Comparison of ENCODE assay signal across 19 cellular contexts in genomic region chr3:38524141-38524739, GRCh38.
"Had no signal": no experiment of that assay in that cellular context is flagged by ENCODE, and none has a peak within 500 bp of the region (broad histone marks: within the 10 kb centered on the region; RNA-seq: fewer than 3 reads in every experiment).

No MANE protein-coding gene starts in this region.

- H3K27me3 Mint-ChIP-seq: activated B cell treated with CpG ODN at 0.5 μM for 24 hours; activated naive CD8-positive, alpha-beta T cell; naive thymus-derived CD4-positive, alpha-beta T cell; T-helper 17 cell had no signal

- ATAC-seq: gastroesophageal sphincter; heart right ventricle; naive thymus-derived CD4-positive, alpha-beta T cell; T-helper 17 cell had no signal

- H3K9me3 ChIP-seq: gastroesophageal sphincter, heart right ventricle, transverse colon had no signal

- H3K4me3 ChIP-seq: gastroesophageal sphincter, heart right ventricle, lung, transverse colon had no signal

- H3K9me3 Mint-ChIP-seq: activated B cell treated with CpG ODN at 0.5 μM for 24 hours; naive thymus-derived CD4-positive, alpha-beta T cell had no signal

- H3K27me3 ChIP-seq: gastroesophageal sphincter, heart right ventricle, transverse colon had no signal

- DNase-seq: activated B cell treated with CpG ODN at 0.5 μM for 24 hours; activated CD4-positive, alpha-beta T cell treated with anti-CD3 and anti-CD28 coated beads, Interleukin-2, amount 50 U/mL, for 1 hour; activated CD8-positive, alpha-beta memory T cell treated with anti-CD3 and anti-CD28 coated beads for 24 hours; activated gamma-delta T cell treated with Interleukin-2 at 50 U/mL for 16 hours; erythroblast; heart right ventricle; islet precursor cell; naive thymus-derived CD4-positive, alpha-beta T cell; posterior cingulate gyrus; retina; stimulated activated CD4-positive, alpha-beta T cell treated with anti-CD3 and anti-CD28 coated beads, Interleukin-15, amount 100 ng/mL, for 24 hours; stimulated activated CD4-positive, alpha-beta T cell treated with anti-CD3 and anti-CD28 coated beads, Interleukin-4, amount 100 ng/mL, for 1 hour; stimulated activated naive CD4-positive, alpha-beta T cell; substantia nigra; T-helper 17 cell; transverse colon had no signal

- H3K27ac ChIP-seq: gastroesophageal sphincter, transverse colon had no signal

- H3K27ac Mint-ChIP-seq: activated B cell treated with CpG ODN at 0.5 μM for 24 hours; activated naive CD8-positive, alpha-beta T cell; T-helper 17 cell had no signal

- H3K4me3 Mint-ChIP-seq: activated B cell treated with CpG ODN at 0.5 μM for 24 hours; activated naive CD8-positive, alpha-beta T cell; naive thymus-derived CD4-positive, alpha-beta T cell; T-helper 17 cell had no signal
